ENCODE assay signal across 17 cellular contexts in genomic region chr1:47576758-47577115, GRCh38.
A peak's percentile ranks its signal among the peaks of the same experiment; 100 is the strongest.
DNase-seq lines count a peak whose midpoint lies in the region; ATAC-seq, FAIRE-seq and TF ChIP-seq lines count a peak whose summit lies in the region.
"Had no signal": no experiment of that assay in that cellular context is flagged by ENCODE, and none has a peak within 500 bp of the region (broad histone marks: within the 10 kb centered on the region; RNA-seq: fewer than 3 reads in every experiment).

No MANE protein-coding gene starts in this region.

- WGBS in H1 (ENCODE audit: extremely low coverage in 1 of 2, insufficient coverage in 1 of 2, insufficient read length in 1 of 2, insufficient replicate concordance in 2 of 2, low coverage in 1 of 2, low lambda C conversion rate in 2 of 2, missing lambda C conversion rate in 1 of 2), 2 experiments: 61% methylated on average over 2 of the region's 2 CpGs; no CpG with 5 or more reads in 1 of the 2 experiments

- CTCF ChIA-PET in H1 (lab: Charles Lee; ENCODE audit: partially characterized antibody): interaction anchor here (0.8 to 6.6 kb wide), 12 partner anchors 9 to 129 kb away, joined by 3 to 43 read pairs (median 4); no protein-coding TSS in a partner anchor

- no peak overlapping the region for H3K14ac ChIP-seq in H1 (ENCODE audit: insufficient read length)

- H3K79me1 ChIP-seq in H1 (ENCODE audit: low read depth, low read length): no peaks in the 10 kb centered on the region

- peaks cover 4% of the 10 kb centered on the region; the same call in 1 of the 2 replicates for H3K23me2 ChIP-seq in H1 (ENCODE audit: low read depth, low read length)

- H2AFZ ChIP-seq in H1 (ENCODE audit: low read length): no peak overlapping the region

- peak; percentile 13 for FAIRE-seq in H1 (lab: Jason Lieb, UNC)
- FAIRE-seq: A549, G401.6, GM12891 had no signal

- POLR2A ChIA-PET in H1 (lab: Charles Lee; ENCODE audit: partially characterized antibody): interaction anchor here (1.4 kb wide), 1 partner anchor 9 kb away, joined by 4 read pairs; no protein-coding TSS in a partner anchor

- no peak overlapping the region for H4K91ac ChIP-seq in H1 (replicated peaks; ENCODE audit: insufficient read length, low read length)

- H2BK120ac ChIP-seq in H1 (replicated peaks; ENCODE audit: low read depth, low read length): no peak overlapping the region

- no peak overlapping the region for H2BK20ac ChIP-seq in H1 (ENCODE audit: low read length)

- H3K27me3 ChIP-seq in SJSA1 (replicated peaks) (no peaks in the 10 kb centered on the region), H1 (replicated peaks in 1 of 4; ENCODE audit: control insufficient read depth in 3 of 4, extremely low read depth in 1 of 4, insufficient read depth in 3 of 4, low read length in 3 of 4) (no peaks in the 10 kb centered on the region)

- H4K8ac ChIP-seq in H1 (ENCODE audit: extremely low read depth, insufficient read depth, low read length): no peak overlapping the region

- ATAC-seq in GM18519 (IDR thresholded peaks at IDR 0.05; ENCODE audit: low FRiP score, unreplicated experiment): no peak
- ATAC-seq: A549 had no signal

- H3K27ac ChIP-seq in SJSA1: peak overlapping the region; percentile 73
- H3K27ac ChIP-seq in H1 (ENCODE audit: low read depth, low read length): no peak overlapping the region
- H3K27ac ChIP-seq: A549, C4-2B had no signal

- no peak for TF ChIP-seq RAD21 in H1 (IDR thresholded peaks at IDR 0.05 in 1 of 2, conservative IDR thresholded peaks at IDR 0.05 in 1 of 2; ENCODE audit: low read depth in 2 of 2, low read length in 2 of 2)

- no peak overlapping the region for H2BK5ac ChIP-seq in H1 (ENCODE audit: low read depth, low read length)

- no peak overlapping the region for H3K4me2 ChIP-seq in H1 (ENCODE audit: insufficient read depth in 1 of 2, low read depth in 2 of 2, low read length in 2 of 2)
- H3K4me2 ChIP-seq: A549 had no signal

- H3K23ac ChIP-seq in H1 (ENCODE audit: insufficient read length): no peak overlapping the region

- H4K20me1 ChIP-seq in H1 (replicated peaks in 1 of 2; ENCODE audit: control insufficient read depth in 1 of 2, insufficient read depth in 2 of 2, low read length in 2 of 2): no peaks in the 10 kb centered on the region

- H2BK12ac ChIP-seq in H1 (ENCODE audit: low read depth, low read length): no peak overlapping the region

- H3K4me1 ChIP-seq in SJSA1 (replicated peaks) (peaks cover 59% of the 10 kb centered on the region), H1 (replicated peaks in 1 of 4; ENCODE audit: control insufficient read depth in 3 of 4, insufficient read depth in 4 of 4, low read length in 3 of 4) (peaks cover 8 to 22% (median 14%) of the 10 kb centered on the region in 4 experiments)
- H3K4me1 ChIP-seq: A549, BE2C had no signal

- H3K4me3 ChIP-seq in SJSA1 (no peak overlapping the region), H1 (ENCODE audit: extremely low read depth in 1 of 4, insufficient read depth in 2 of 4, low read depth in 3 of 4, low read length in 4 of 4) (no peak overlapping the region)
- H3K4me3 ChIP-seq: A549 had no signal

- H4K5ac ChIP-seq in H1 (ENCODE audit: insufficient read length, low read depth, low read length): no peak overlapping the region

- H3K36me3 ChIP-seq in SJSA1 (no peaks in the 10 kb centered on the region), H1 (ENCODE audit: control insufficient read depth in 2 of 4, insufficient read depth in 4 of 4, low read length in 3 of 4) (no peaks in the 10 kb centered on the region)
- H3K36me3 ChIP-seq: BE2C had no signal

- no peak overlapping the region for H2AK5ac ChIP-seq in H1 (ENCODE audit: low read depth, low read length)

- TF ChIP-seq CTCF in H1 (IDR thresholded peaks at IDR 0.05; ENCODE audit: control extremely low read depth in 1 of 3, insufficient read depth in 1 of 3, low read depth in 1 of 3, low read length in 3 of 3): no peak

- no peak overlapping the region for H3K56ac ChIP-seq in H1 (replicated peaks; ENCODE audit: insufficient read length, low read depth, low read length)

- H3K9me3 ChIP-seq in SJSA1 (replicated peaks) (no peaks in the 10 kb centered on the region), H1 (ENCODE audit: insufficient read depth in 2 of 2, low read depth in 1 of 2, low read length in 1 of 2) (no peaks in the 10 kb centered on the region)
- H3K9me3 ChIP-seq: A549, BE2C had no signal

- DNase-seq in SJSA1 (ENCODE audit: low read depth in 1 of 2, low spot score in 2 of 2): no peak
- DNase-seq in H1 (ENCODE audit: low read depth in 1 of 2, low spot score in 2 of 2): no peak
- DNase-seq in mesenteric fat pad (ENCODE audit: low spot score): peak; percentile 28
- DNase-seq in pons (ENCODE audit: low spot score): peak; percentile 60
- no peak for DNase-seq in NCI-H510A treated with DMSO at 0.1 percent for 48 hours (lab: John Stamatoyannopoulos, UW)
- no peak for DNase-seq in activated CD4-positive, alpha-beta T cell treated with anti-CD3 and anti-CD28 coated beads, Interleukin-2, amount 50 U/mL, for 48 hours
- no peak for DNase-seq in MV-4-11 (lab: John Stamatoyannopoulos, UW)
- DNase-seq: BE2C; CD4-positive, alpha-beta memory T cell; DMS79; HCEC 1CT; IMR-90 had no signal

- no peak for TF ChIP-seq EP300 in H1 (IDR thresholded peaks at IDR 0.05; ENCODE audit: borderline replicate concordance in 1 of 2, low read depth in 2 of 2, low read length in 2 of 2)

- H3K4ac ChIP-seq in H1 (replicated peaks; ENCODE audit: insufficient read length, low read depth, low read length): no peak overlapping the region

- no peak overlapping the region for H3K18ac ChIP-seq in H1 (ENCODE audit: extremely low read depth, low read length)

- no peak overlapping the region for H2BK15ac ChIP-seq in H1 (ENCODE audit: low read length)

- no peaks in the 10 kb centered on the region for H3K79me2 ChIP-seq in H1 (ENCODE audit: control insufficient read depth in 1 of 2, insufficient read depth in 2 of 2, low read length in 2 of 2)

- TF ChIP-seq POLR2A in H1 (IDR thresholded peaks at IDR 0.05; ENCODE audit: control extremely low read depth in 1 of 2, low read depth in 2 of 2, low read length in 2 of 2): no peak

- no peak overlapping the region for H3K9ac ChIP-seq in H1 (replicated peaks in 1 of 4; ENCODE audit: extremely low read depth in 1 of 4, low read depth in 3 of 4, low read length in 3 of 4)

TF ChIP-seq in H1, 55 proteins besides CTCF, POLR2A, EP300 and RAD21:
- TF ChIP-seq KDM1A (IDR thresholded peaks at IDR 0.05; ENCODE audit: borderline replicate concordance, low read length) (no peak), SUZ12 (IDR thresholded peaks at IDR 0.05; ENCODE audit: low read length) (no peak), CBX5 (IDR thresholded peaks at IDR 0.05; ENCODE audit: low read depth, low read length) (no peak), POU5F1 (IDR thresholded peaks at IDR 0.05; ENCODE audit: low read depth, low read length) (no peak), BACH1 (IDR thresholded peaks at IDR 0.05; ENCODE audit: low read length) (no peak), SIRT6 (IDR thresholded peaks at IDR 0.05; ENCODE audit: low read length) (no peak), JUND (IDR thresholded peaks at IDR 0.05; ENCODE audit: low read length) (no peak), ASH2L (IDR thresholded peaks at IDR 0.05; ENCODE audit: low read length) (no peak)

Comparison
In these comparisons a context has a peak if more than half of its experiments do, and no peak if none do; other contexts are left out.
1. DNase-seq: peak in mesenteric fat pad (single experiment) and pons (single experiment); none in SJSA1 (0 of 2), H1 (0 of 2), NCI-H510A treated with DMSO at 0.1 percent for 48 hours (single experiment), activated CD4-positive, alpha-beta T cell treated with anti-CD3 and anti-CD28 coated beads, Interleukin-2, amount 50 U/mL, for 48 hours (0 of 2) and MV-4-11 (single experiment).